ENCODE assay signal across 9 cellular contexts in the genomic region with DNA sequence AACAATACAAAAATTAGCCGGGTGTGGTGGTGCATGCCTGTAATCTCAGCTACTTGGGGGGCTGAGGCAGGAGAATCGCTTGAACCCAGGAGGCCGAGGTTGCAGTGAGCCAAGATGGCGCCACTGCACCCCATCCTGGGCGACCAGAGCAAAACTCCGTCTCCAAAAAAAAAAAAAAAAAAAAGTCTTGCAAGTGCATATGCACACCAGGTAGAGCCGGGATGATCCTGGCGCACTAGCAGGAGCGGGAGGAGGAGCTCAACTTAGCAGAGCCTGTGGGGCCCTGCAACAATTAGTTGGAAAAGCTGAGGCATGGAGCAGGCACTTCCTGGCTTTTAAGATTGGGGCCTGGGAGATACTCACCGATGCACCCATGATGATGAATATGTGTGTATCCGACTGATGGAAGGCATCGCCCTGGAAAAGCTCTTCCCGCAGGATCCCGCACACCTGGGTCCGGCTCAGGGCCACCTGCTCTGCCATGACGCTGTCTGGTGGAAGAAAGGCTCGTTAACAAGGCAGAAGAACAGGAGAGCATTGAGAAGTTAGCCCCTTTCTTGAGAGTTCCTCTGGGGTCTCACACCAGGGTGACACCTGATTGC. TPM values are rescaled to one million over a fixed set of nuclear protein-coding genes. Genes with fewer than 3 reads are reported as not detected.
DNase-seq lines count a peak whose midpoint lies in the region; ATAC-seq and TF ChIP-seq lines count a peak whose summit lies in the region.
"Had no signal": no experiment of that assay in that cellular context is flagged by ENCODE, and none has a peak within 500 bp of the region (broad histone marks: within the 10 kb centered on the region; RNA-seq: fewer than 3 reads in every experiment).

No MANE protein-coding gene starts in this region.

- no peak overlapping the region for H3K27ac ChIP-seq in heart left ventricle
- no peak overlapping the region for H3K27ac ChIP-seq in lower lobe of right lung
- H3K27ac ChIP-seq in upper lobe of left lung: peak overlapping the region in 2 of 4 donors; percentile 89

- H3K9me3 ChIP-seq in heart left ventricle: peaks cover 0 to 13% (median 0%) of the 10 kb centered on the region in 12 donors
- peaks cover 4% of the 10 kb centered on the region for H3K9me3 ChIP-seq in adipocyte (ENCODE audit: control insufficient read depth, low read length)
- H3K9me3 ChIP-seq in lower lobe of right lung: no peaks in the 10 kb centered on the region
- H3K9me3 ChIP-seq in upper lobe of left lung: peaks cover 0 to 9% (median 0%) of the 10 kb centered on the region in 4 donors

- H3K36me3 ChIP-seq in heart left ventricle (peaks cover 0 to 7% (median 0%) of the 10 kb centered on the region in 9 donors), adipocyte (ENCODE audit: control insufficient read depth, insufficient read depth, low read length, severe bottlenecking) (peaks cover 10% of the 10 kb centered on the region), lower lobe of right lung (no peaks in the 10 kb centered on the region), upper lobe of left lung (no peaks in the 10 kb centered on the region)

- H3K4me1 ChIP-seq in heart left ventricle: peaks cover 0 to 66% (median 18%) of the 10 kb centered on the region in 12 donors
- H3K4me1 ChIP-seq in adipocyte (ENCODE audit: control insufficient read depth, insufficient read depth, low read length): peaks cover 50% of the 10 kb centered on the region
- peaks cover 51% of the 10 kb centered on the region for H3K4me1 ChIP-seq in lower lobe of right lung
- H3K4me1 ChIP-seq in upper lobe of left lung: peaks cover 36 to 61% (median 39%) of the 10 kb centered on the region in 4 donors

- TF ChIP-seq CTCF in heart left ventricle (IDR thresholded peaks at IDR 0.05) (no peak), lower lobe of right lung (IDR thresholded peaks at IDR 0.05) (no peak), upper lobe of left lung (IDR thresholded peaks at IDR 0.05) (no peak)

- no peak for DNase-seq in heart left ventricle
- DNase-seq in cardiac septum (ENCODE audit: low spot score): no peak
- DNase-seq in adipocyte (ENCODE audit: low read depth): no peak
- no peak for DNase-seq in lower lobe of right lung
- no peak for DNase-seq in upper lobe of left lung
- no peak for DNase-seq in GM19238 (ENCODE audit: insufficient read length, low spot score)
- DNase-seq in effector CD4-positive, alpha-beta T cell: no peak
- no peak for DNase-seq in T1000 (lab: John Stamatoyannopoulos, UW)
- DNase-seq: GF-D8 had no signal

- H3K27me3 ChIP-seq in heart left ventricle (peaks cover 0 to 4% (median 0%) of the 10 kb centered on the region in 9 donors), adipocyte (replicated peaks; ENCODE audit: control insufficient read depth, insufficient read depth, low read length) (no peaks in the 10 kb centered on the region), lower lobe of right lung (ENCODE audit: low read depth) (no peaks in the 10 kb centered on the region), upper lobe of left lung (no peaks in the 10 kb centered on the region)

- no peak for TF ChIP-seq EP300 in upper lobe of left lung (IDR thresholded peaks at IDR 0.05)

- ATAC-seq in heart left ventricle (no peak), lower lobe of right lung (no peak), upper lobe of left lung (ENCODE audit: low FRiP score in 2 of 2) (no peak)

- intact Hi-C loops in heart left ventricle (cut with DNase I) (no loop called here), cardiac septum (cut with DNase I) (no loop called here), lower lobe of right lung (cut with DNase I) (no loop called here)

- H3K4me3 ChIP-seq in heart left ventricle (peak overlapping the region in 8 of 12 donors; percentile 64 to 89 (median 75)), adipocyte (ENCODE audit: low read length) (peak overlapping the region; percentile 86), lower lobe of right lung (peak overlapping the region; percentile 70), upper lobe of left lung (peak overlapping the region in 3 of 4 donors; percentile 59 to 76 (median 69))

- peak overlapping the region; percentile 92 for H3K9ac ChIP-seq in adipocyte (ENCODE audit: low read length)

- TF ChIP-seq POLR2A in heart left ventricle (IDR thresholded peaks at IDR 0.05): no peak
- TF ChIP-seq POLR2A in upper lobe of left lung (IDR thresholded peaks at IDR 0.05): no peak

- whole genome bisulfite sequencing in heart left ventricle, 4 donors: 90 to 96% (median 95%) methylated on average over 17 of the region's 17 CpGs
- 90 to 92% methylated on average over 10 to 17 of the region's 17 CpGs for WGBS in upper lobe of left lung, 2 donors

RNA-seq across cellular contexts. Expression of a gene that starts 0.9 kb away (rescaled TPM):
- total RNA-seq in heart left ventricle (10 to 100 TPM in 5 of 9 donors, 1 to 10 TPM in 4; 7.2 to 41.3 (median 11.2) TPM), cardiac septum (14.6 TPM), lower lobe of right lung (80.2 TPM), upper lobe of left lung (100 to 1,000 TPM in 2 of 6 donors, 10 to 100 TPM in 4; 50.4 to 112 (median 81.7) TPM)
- polyA plus RNA-seq in heart left ventricle: 10 to 100 TPM in 1 of 2 donors, 1 to 10 TPM in 1; 5.9 to 20.5 TPM

RNA-seq across cellular contexts. Expression of a gene that starts 1.6 kb away (rescaled TPM):
- total RNA-seq in heart left ventricle (10 to 100 TPM in 8 of 9 donors, 1 to 10 TPM in 1; 7.1 to 25.4 (median 15.3) TPM), cardiac septum (18.9 TPM), lower lobe of right lung (31.4 TPM), upper lobe of left lung (10 to 100 TPM; 11.1 to 46.3 (median 39.7) TPM)
- 10 to 100 TPM; 13.0 to 29.4 TPM for polyA plus RNA-seq in heart left ventricle

RNA-seq across cellular contexts. Expression of a gene that starts 29.7 kb away (rescaled TPM):
- 10 to 100 TPM; 36.2 to 82.6 (median 48.6) TPM for total RNA-seq in heart left ventricle
- polyA plus RNA-seq in heart left ventricle: 10 to 100 TPM; 66.1 to 72.2 TPM
- 53.1 TPM for total RNA-seq in cardiac septum
- 39.7 TPM for total RNA-seq in lower lobe of right lung
- total RNA-seq in upper lobe of left lung: 10 to 100 TPM; 41.0 to 67.1 (median 49.3) TPM

RNA-seq across cellular contexts. Expression of a gene that starts 39.2 kb away (rescaled TPM):
- total RNA-seq in heart left ventricle (not detected), cardiac septum (not detected), lower lobe of right lung (not detected), upper lobe of left lung (not detected)
- not detected for polyA plus RNA-seq in heart left ventricle

RNA-seq across cellular contexts. Expression of a gene that starts 55.3 kb away (rescaled TPM):
- total RNA-seq in heart left ventricle: 10 to 100 TPM in 8 of 9 donors, 1 to 10 TPM in 1; 8.3 to 33.3 (median 15.5) TPM
- 10 to 100 TPM; 12.2 to 50.6 TPM for polyA plus RNA-seq in heart left ventricle
- 13.8 TPM for total RNA-seq in cardiac septum
- total RNA-seq in lower lobe of right lung: 20.2 TPM
- total RNA-seq in upper lobe of left lung: 10 to 100 TPM; 16.8 to 33.4 (median 28.7) TPM
